In the genomic region with DNA sequence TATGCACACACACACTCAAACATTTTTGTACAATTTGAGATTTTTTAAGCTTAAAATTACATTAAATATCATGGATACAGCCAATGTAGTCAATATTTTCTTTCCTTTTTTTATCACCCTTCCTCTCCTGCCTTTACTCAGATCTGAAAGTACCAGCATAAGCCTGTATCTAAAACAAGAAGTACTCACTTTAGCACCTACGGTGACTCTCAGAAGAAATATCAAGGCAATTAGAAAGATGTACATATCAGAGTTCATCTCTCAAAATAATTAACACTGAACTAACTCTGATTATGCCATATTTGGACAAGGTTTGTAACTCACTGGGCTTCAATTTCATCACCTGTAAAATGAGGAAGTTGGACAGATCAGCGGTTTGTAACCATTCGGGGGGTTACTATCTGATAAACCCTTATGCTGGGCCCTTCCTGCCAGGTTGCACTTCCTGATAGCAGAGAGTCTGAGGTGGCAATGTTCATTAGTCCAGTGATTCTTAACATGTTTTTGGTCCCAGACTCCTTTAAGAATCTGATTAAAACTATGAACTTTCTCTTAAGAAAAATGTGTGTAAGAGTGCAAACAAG, we compare ENCODE assay signal across 11 cellular contexts. TPM values are rescaled to one million over a fixed set of nuclear protein-coding genes. Genes with fewer than 3 reads are reported as not detected.
A peak's percentile ranks its signal among the peaks of the same experiment; 100 is the strongest.
DNase-seq lines count a peak whose midpoint lies in the region; ATAC-seq, FAIRE-seq and TF ChIP-seq lines count a peak whose summit lies in the region.
"Had no signal": no experiment of that assay in that cellular context is flagged by ENCODE, and none has a peak within 500 bp of the region (broad histone marks: within the 10 kb centered on the region; RNA-seq: fewer than 3 reads in every experiment).

No MANE protein-coding gene starts in this region.

- H3K4me3 ChIP-seq in spleen = peak overlapping the region in 1 of 8 donors; percentile 13

- DNase-seq in NK-92 treated with Interleukin-12 subunit alpha and Interleukin-12 subunit beta, amount 100 ng/mL, for 24 hours (lab: John Stamatoyannopoulos, UW) = peak; percentile 9
- DNase-seq in NK-92 (lab: John Stamatoyannopoulos, UW; ENCODE audit: unreplicated experiment) (no peak), NOMO-1 treated with DMSO at 0.1 percent for 48 hours (lab: John Stamatoyannopoulos, UW; ENCODE audit: unreplicated experiment) (peak; percentile 86), spleen (no peak), RCC 7860 (ENCODE audit: low spot score) (no peak), GM03348 (ENCODE audit: low spot score) (no peak)
- DNase-seq in stimulated activated CD4-positive, alpha-beta T cell treated with anti-CD3 and anti-CD28 coated beads, Interleukin-12 subunit alpha, Interleukin-12 subunit beta, amount 100 ng/mL, for 4 hours = no peak
- DNase-seq: left ventricle myocardium superior had no signal

- H3K4me1 ChIP-seq in spleen = peaks cover 0 to 27% (median 9%) of the 10 kb centered on the region in 6 donors

- H3K9me3 ChIP-seq in spleen = no peaks in the 10 kb centered on the region

- FAIRE-seq in RCC 7860 (lab: Jason Lieb, UNC) = no peak

- WGBS in spleen, 5 donors = 7 to 49% (median 25%) methylated on average over 3 of the region's 3 CpGs

- no peak for TF ChIP-seq CTCF in spleen (IDR thresholded peaks at IDR 0.05 in 8 of 11, conservative IDR thresholded peaks at IDR 0.05 in 3 of 11)

- peak; percentile 93 for ATAC-seq in HG02870 (IDR thresholded peaks at IDR 0.05; ENCODE audit: unreplicated experiment)
- ATAC-seq: left ventricle myocardium superior had no signal

- H3K27ac ChIP-seq in spleen = peak overlapping the region; percentile 44 to 80 (median 58)
- H3K27ac ChIP-seq: 22Rv1 had no signal

- H3K27me3 ChIP-seq in spleen (replicated peaks in 1 of 7) = no peaks in the 10 kb centered on the region

- no peaks in the 10 kb centered on the region for H3K36me3 ChIP-seq in spleen

- no peak for TF ChIP-seq POLR2A in spleen (IDR thresholded peaks at IDR 0.05)

- intact Hi-C loops in spleen (cut with DNase I; ENCODE audit: low total_unique reads) = no loop called here

RNA-seq across cellular contexts. Expression of a gene that starts 5.7 kb away (rescaled TPM):
- 10 to 100 TPM; 18.2 to 47.9 (median 23.3) TPM for total RNA-seq in spleen
- polyA plus RNA-seq in spleen = 1 to 10 TPM; 3.6 to 4.7 (median 3.9) TPM
- total RNA-seq: M059J had no signal

Comparison
In these comparisons a context has a peak if more than half of its experiments do, and no peak if none do; other contexts are left out.
1. DNase-seq: peak in NK-92 treated with Interleukin-12 subunit alpha and Interleukin-12 subunit beta, amount 100 ng/mL, for 24 hours (single experiment) and NOMO-1 treated with DMSO at 0.1 percent for 48 hours (single experiment); none in NK-92 (single experiment), spleen (single experiment), RCC 7860 (single experiment), GM03348 (single experiment) and stimulated activated CD4-positive, alpha-beta T cell treated with anti-CD3 and anti-CD28 coated beads, Interleukin-12 subunit alpha, Interleukin-12 subunit beta, amount 100 ng/mL, for 4 hours (single experiment).